Comparison of ENCODE assay signal across 23 cellular contexts in genomic region chr10:119919271-119919670, GRCh38. TPM values are rescaled to one million over a fixed set of nuclear protein-coding genes. Genes with fewer than 3 reads are reported as not detected.
DNase-seq lines count a peak whose midpoint lies in the region; ATAC-seq, FAIRE-seq and TF ChIP-seq lines count a peak whose summit lies in the region.
"Had no signal": no experiment of that assay in that cellular context is flagged by ENCODE, and none has a peak within 500 bp of the region (broad histone marks: within the 10 kb centered on the region; RNA-seq: fewer than 3 reads in every experiment).

No MANE protein-coding gene starts in this region.

- peaks cover 18% of the 10 kb centered on the region for H4K20me1 ChIP-seq in astrocyte (ENCODE audit: insufficient read depth, low read length)

- H3K36me3 Mint-ChIP-seq in activated CD8-positive, alpha-beta memory T cell treated with anti-CD3 and anti-CD28 coated beads, Interleukin-2, amount 10 ng/mL, durations not matched to agents 7 days and 5 days: peaks cover 50% of the 10 kb centered on the region
- H3K36me3 Mint-ChIP-seq in HFFc6 (ENCODE audit: low read depth) (peaks cover 37% of the 10 kb centered on the region), astrocyte (ENCODE audit: low read depth, unreplicated experiment) (peaks cover 16% of the 10 kb centered on the region), osteocyte (ENCODE audit: unreplicated experiment) (peaks cover 56% of the 10 kb centered on the region)

- no peaks in the 10 kb centered on the region for H3K9me3 ChIP-seq in astrocyte (ENCODE audit: insufficient read depth, low read depth, low read length)
- H3K9me3 ChIP-seq: heart right ventricle had no signal

- no peaks in the 10 kb centered on the region for H3K4me1 ChIP-seq in astrocyte (ENCODE audit: insufficient read depth, low read length)

- CTCF ChIA-PET in activated CD8-positive, alpha-beta memory T cell treated with anti-CD3 and anti-CD28 coated beads, Interleukin-2, amount 10 ng/mL, durations not matched to agents 7 days and 5 days (lab: Charles Lee): no interaction called here

- H3K27me3 Mint-ChIP-seq in activated CD8-positive, alpha-beta memory T cell treated with anti-CD3 and anti-CD28 coated beads, Interleukin-2, amount 10 ng/mL, durations not matched to agents 7 days and 5 days: no peaks in the 10 kb centered on the region
- no peaks in the 10 kb centered on the region for H3K27me3 Mint-ChIP-seq in HFFc6 (ENCODE audit: insufficient read depth)
- no peaks in the 10 kb centered on the region for H3K27me3 Mint-ChIP-seq in astrocyte (ENCODE audit: low read depth, unreplicated experiment)
- no peaks in the 10 kb centered on the region for H3K27me3 Mint-ChIP-seq in osteocyte (ENCODE audit: unreplicated experiment)
- H3K27me3 Mint-ChIP-seq: CD4-positive, alpha-beta memory T cell; progenitor cell of endocrine pancreas; stimulated activated naive B cell treated with anti-CD40 and anti-IgM and Interleukin-4, amounts not matched to agents 10 μg/mL and 1 μg/mL and 100 μg/mL, for 72 hours had no signal

- H3K27ac Mint-ChIP-seq in activated CD8-positive, alpha-beta memory T cell treated with anti-CD3 and anti-CD28 coated beads, Interleukin-2, amount 10 ng/mL, durations not matched to agents 7 days and 5 days: peak overlapping the region; percentile 69
- H3K27ac Mint-ChIP-seq in HFFc6 (peak overlapping the region; percentile 24; the same call in 1 of the 2 replicates), astrocyte (ENCODE audit: unreplicated experiment) (peak overlapping the region; percentile 66), osteocyte (ENCODE audit: unreplicated experiment) (peak overlapping the region; percentile 64)
- H3K27ac Mint-ChIP-seq: progenitor cell of endocrine pancreas had no signal

- no peaks in the 10 kb centered on the region for H3K27me3 ChIP-seq in astrocyte (ENCODE audit: insufficient read depth, low read length)
- H3K27me3 ChIP-seq: heart right ventricle had no signal

- H3K9me3 Mint-ChIP-seq in activated CD8-positive, alpha-beta memory T cell treated with anti-CD3 and anti-CD28 coated beads, Interleukin-2, amount 10 ng/mL, durations not matched to agents 7 days and 5 days (ENCODE audit: low read depth): no peaks in the 10 kb centered on the region
- H3K9me3 Mint-ChIP-seq in HFFc6: no peaks in the 10 kb centered on the region
- H3K9me3 Mint-ChIP-seq in astrocyte (ENCODE audit: unreplicated experiment): no peaks in the 10 kb centered on the region
- no peaks in the 10 kb centered on the region for H3K9me3 Mint-ChIP-seq in osteocyte (ENCODE audit: unreplicated experiment)
- H3K9me3 Mint-ChIP-seq: CD4-positive, alpha-beta memory T cell; neural crest cell; stimulated activated naive B cell treated with anti-CD40 and anti-IgM and Interleukin-4, amounts not matched to agents 10 μg/mL and 1 μg/mL and 100 μg/mL, for 72 hours had no signal

- no peak for FAIRE-seq in astrocyte (lab: Jason Lieb, UNC)

- no peak overlapping the region for H3K27ac ChIP-seq in astrocyte (ENCODE audit: low read depth, low read length)

- no peak overlapping the region for H3K4me3 Mint-ChIP-seq in activated CD8-positive, alpha-beta memory T cell treated with anti-CD3 and anti-CD28 coated beads, Interleukin-2, amount 10 ng/mL, durations not matched to agents 7 days and 5 days
- no peak overlapping the region for H3K4me3 Mint-ChIP-seq in HFFc6
- no peak overlapping the region for H3K4me3 Mint-ChIP-seq in astrocyte (ENCODE audit: unreplicated experiment)
- H3K4me3 Mint-ChIP-seq in osteocyte (ENCODE audit: unreplicated experiment): no peak overlapping the region
- H3K4me3 Mint-ChIP-seq: CD4-positive, alpha-beta memory T cell; neural crest cell had no signal

- no peak for DNase-seq in activated CD8-positive, alpha-beta memory T cell treated with anti-CD3 and anti-CD28 coated beads, Interleukin-2, amount 10 ng/mL, durations not matched to agents 7 days and 5 days
- no peak for DNase-seq in activated CD8-positive, alpha-beta memory T cell treated with anti-CD3 and anti-CD28 coated beads, Interleukin-2, amount 50 U/mL, for 4 hours
- no peak for DNase-seq in HFFc6
- no peak for DNase-seq in astrocyte (ENCODE audit: low read depth)
- DNase-seq in osteocyte (ENCODE audit: extremely low spot score, unreplicated experiment): no peak
- no peak for DNase-seq in islet precursor cell
- no peak for DNase-seq in mucosa of gallbladder (ENCODE audit: low spot score)
- no peak for DNase-seq in NCI-H1092 treated with DMSO at 0.1 percent for 48 hours (lab: John Stamatoyannopoulos, UW)
- DNase-seq: activated CD4-positive, CD25-positive, alpha-beta regulatory T cell; activated effector memory CD4-positive, alpha-beta T cell treated with Interleukin-2 at 50 U/mL for 16 hours; CD4-positive, alpha-beta memory T cell; DMS153; GDM1; heart right ventricle; KBM-7; midbrain; NCI-H1694 treated with DMSO at 0.1 percent for 48 hours; stimulated activated CD4-positive, alpha-beta T cell treated with anti-CD3 and anti-CD28 coated beads, Interleukin-2, amount 100 ng/mL, for 24 hours; stimulated activated naive B cell treated with anti-CD40 and anti-IgM and Interleukin-4, amounts not matched to agents 10 μg/mL and 1 μg/mL and 100 μg/mL, for 72 hours; T-helper 9 cell had no signal

- no peak overlapping the region for H3K4me3 ChIP-seq in astrocyte (ENCODE audit: insufficient read depth, low read depth, low read length)
- H3K4me3 ChIP-seq: heart right ventricle had no signal

- H3K79me2 ChIP-seq in astrocyte (ENCODE audit: insufficient read depth, low read length): peaks cover 3% of the 10 kb centered on the region

- no peak overlapping the region for H2AFZ ChIP-seq in astrocyte (ENCODE audit: low read depth, low read length)

- H3K9ac ChIP-seq in astrocyte (ENCODE audit: low read length): no peak overlapping the region

- H3K4me2 ChIP-seq in astrocyte (ENCODE audit: low read length): no peak overlapping the region

- TF ChIP-seq CTCF in HFFc6 (IDR thresholded peaks at IDR 0.05) (no peak), astrocyte (IDR thresholded peaks at IDR 0.05; ENCODE audit: insufficient read depth, low read depth, low read length) (no peak), osteocyte (IDR thresholded peaks at IDR 0.05) (no peak)

- peaks cover 57% of the 10 kb centered on the region for H3K36me3 ChIP-seq in astrocyte (ENCODE audit: insufficient read depth, low read length)

- no peak for ATAC-seq in activated CD8-positive, alpha-beta memory T cell treated with anti-CD3 and anti-CD28 coated beads, Interleukin-2, amount 10 ng/mL, durations not matched to agents 7 days and 5 days
- ATAC-seq: heart right ventricle, left lobe of liver had no signal

- peaks cover 16% of the 10 kb centered on the region for H3K4me1 Mint-ChIP-seq in activated CD8-positive, alpha-beta memory T cell treated with anti-CD3 and anti-CD28 coated beads, Interleukin-2, amount 10 ng/mL, durations not matched to agents 7 days and 5 days
- H3K4me1 Mint-ChIP-seq in HFFc6 (ENCODE audit: low read depth): peaks cover 8% of the 10 kb centered on the region; the same call in 1 of the 2 replicates
- H3K4me1 Mint-ChIP-seq in astrocyte (ENCODE audit: low read depth, unreplicated experiment): peaks cover 6% of the 10 kb centered on the region
- H3K4me1 Mint-ChIP-seq in osteocyte (ENCODE audit: unreplicated experiment): peaks cover 16% of the 10 kb centered on the region
- H3K4me1 Mint-ChIP-seq: neural crest cell had no signal

RNA-seq across cellular contexts. Expression of gene SEC23IP, which starts 26.7 kb away (rescaled TPM):
- total RNA-seq in activated CD8-positive, alpha-beta memory T cell treated with anti-CD3 and anti-CD28 coated beads, Interleukin-2, amount 10 ng/mL, durations not matched to agents 7 days and 5 days: 10 to 100 TPM; 62.9 to 72.8 TPM
- 10 to 100 TPM; 76.9 to 95.5 (median 88.8) TPM for total RNA-seq in HFFc6 (2021; fragmentation: NEBNext Ultra II Directional; extraction: Animal tissue kit (Norgen Biotek cat#: 25700))
- total RNA-seq in astrocyte (90.6 and 95.9 TPM in 2 replicates), osteocyte (64.6 and 78.9 TPM in 2 replicates), mucosa of gallbladder (69.8 TPM)

RNA-seq across cellular contexts. Expression of gene MCMBP, which starts 46.6 kb away (rescaled TPM):
- 100 to 1,000 TPM in 1 of 2 experiments, 10 to 100 TPM in 1; 91.4 to 118 TPM for total RNA-seq in activated CD8-positive, alpha-beta memory T cell treated with anti-CD3 and anti-CD28 coated beads, Interleukin-2, amount 10 ng/mL, durations not matched to agents 7 days and 5 days
- 10 to 100 TPM; 40.4 to 59.0 (median 53.5) TPM for total RNA-seq in HFFc6 (2021; fragmentation: NEBNext Ultra II Directional; extraction: Animal tissue kit (Norgen Biotek cat#: 25700))
- total RNA-seq in astrocyte (40.9 and 41.1 TPM in 2 replicates), osteocyte (43.5 and 50.4 TPM in 2 replicates), mucosa of gallbladder (36.6 TPM)
